ENCODE assay signal across 8 cellular contexts in genomic region chr2:44981714-44982108, GRCh38. TPM values are rescaled to one million over a fixed set of nuclear protein-coding genes. Genes with fewer than 3 reads are reported as not detected.
A peak's percentile ranks its signal among the peaks of the same experiment; 100 is the strongest.
DNase-seq lines count a peak whose midpoint lies in the region; ATAC-seq and TF ChIP-seq lines count a peak whose summit lies in the region.

No MANE protein-coding gene starts in this region.

- H3K4me3 ChIP-seq in HFF-Myc (replicated peaks; ENCODE audit: low read depth, low read length): no peak overlapping the region
- H3K4me3 ChIP-seq in lung: no peak overlapping the region

- 15 to 18% methylated on average over 14 of the region's 14 CpGs for WGBS in lung, 2 donors

- no peaks in the 10 kb centered on the region for H3K4me1 ChIP-seq in lung (ENCODE audit: control insufficient read depth in 2 of 2, insufficient read depth in 2 of 2, low read length in 2 of 2)

- H3K36me3 ChIP-seq in lung (ENCODE audit: control insufficient read depth in 2 of 2, insufficient read depth in 2 of 2, low read length in 2 of 2): no peaks in the 10 kb centered on the region

- H3K27me3 ChIP-seq in lung (ENCODE audit: control insufficient read depth, insufficient read depth): no peaks in the 10 kb centered on the region

- TF ChIP-seq CTCF in C4-2B (conservative IDR thresholded peaks at IDR 0.05) (peak; percentile 74), HFF-Myc (IDR thresholded peaks at IDR 0.05; ENCODE audit: low read depth, low read length, missing control alignments) (peak; percentile 81), lung (IDR thresholded peaks at IDR 0.05; ENCODE audit: control extremely low read depth, extremely low read depth) (peak; percentile 73)

- DNase-seq in HFF-Myc (ENCODE audit: extremely low read depth, low read depth): peak; percentile 44
- peak; percentile 31 for DNase-seq in NCI-H526 treated with DMSO at 0.1 percent for 48 hours (lab: John Stamatoyannopoulos, UW)
- DNase-seq in activated CD4-positive, alpha-beta T cell treated with anti-CD3 and anti-CD28 coated beads, Interleukin-2, amount 50 U/mL, for 1 hour: peak; percentile 65
- DNase-seq in dermis blood vessel endothelial cell: peak; percentile 85
- DNase-seq in lung (ENCODE audit: low spot score): peak; percentile 69
- peak; percentile 26 to 65 (median 55) for DNase-seq in stimulated activated CD4-positive, alpha-beta T cell treated with anti-CD3 and anti-CD28 coated beads, TNF-alpha, amount 100 ng/mL, for 48 hours (ENCODE audit: low read depth in 3 of 3)

- no peak overlapping the region for H3K27ac ChIP-seq in C4-2B
- no peak overlapping the region for H3K27ac ChIP-seq in lung (ENCODE audit: low read depth in 1 of 2, low read length in 1 of 2)

- H3K9me3 ChIP-seq in lung (ENCODE audit: control insufficient read depth in 2 of 2, insufficient read depth in 1 of 2, low read length in 1 of 2): peaks cover 0 to 2% of the 10 kb centered on the region in 2 donors

- ATAC-seq in lung (ENCODE audit: insufficient read depth, low FRiP score) (no peak), GM21528 (IDR thresholded peaks at IDR 0.05; ENCODE audit: low FRiP score, unreplicated experiment) (no peak)

RNA-seq across cellular contexts. Expression of gene SIX2, which starts 27.5 kb away (rescaled TPM):
- total RNA-seq in dermis blood vessel endothelial cell (0.09 TPM in 1 of 2 replicates, not detected in the other), lung (under 1 TPM; 0.34 to 0.46 TPM)
- polyA plus RNA-seq in lung: under 1 TPM; 0.42 to 0.83 TPM

RNA-seq across cellular contexts. Expression of gene SIX3, which starts 40.2 kb away (rescaled TPM):
- not detected in 2 replicates for total RNA-seq in dermis blood vessel endothelial cell
- total RNA-seq in lung: under 1 TPM in 1 of 2 donors, not detected in 1; 0.06 TPM
- polyA plus RNA-seq in lung: under 1 TPM in 1 of 2 donors, not detected in 1; 0.02 TPM

Comparison
In these comparisons a context has a peak if more than half of its experiments do, and no peak if none do; other contexts are left out.
1. DNase-seq: peak in every context shown above with its lines; median percentile 85 in dermis blood vessel endothelial cell; 69 in lung; 65 in activated CD4-positive, alpha-beta T cell treated with anti-CD3 and anti-CD28 coated beads, Interleukin-2, amount 50 U/mL, for 1 hour; 55 in stimulated activated CD4-positive, alpha-beta T cell treated with anti-CD3 and anti-CD28 coated beads, TNF-alpha, amount 100 ng/mL, for 48 hours; 44 in HFF-Myc; 31 in NCI-H526 treated with DMSO at 0.1 percent for 48 hours.